In genomic region chr12:44875417-44875953, GRCh38 we compare ENCODE assay signal across 9 cellular contexts. TPM values are rescaled to one million over a fixed set of nuclear protein-coding genes. Genes with fewer than 3 reads are reported as not detected.
DNase-seq lines count a peak whose midpoint lies in the region; ATAC-seq and TF ChIP-seq lines count a peak whose summit lies in the region.
"Had no signal": no experiment of that assay in that cellular context is flagged by ENCODE, and none has a peak within 500 bp of the region (broad histone marks: within the 10 kb centered on the region; RNA-seq: fewer than 3 reads in every experiment).

No MANE protein-coding gene starts in this region.

- no peaks in the 10 kb centered on the region for H3K9me2 ChIP-seq in neural cell (ENCODE audit: insufficient read depth, low read length)

- POLR2A ChIA-PET in activated B cell treated with CpG ODN at 0.5 μM for 24 hours (lab: Charles Lee) = interaction anchor here (1.1 kb wide), 1 partner anchor 27 kb away, joined by 3 read pairs; no protein-coding TSS in a partner anchor

- peaks cover 2% of the 10 kb centered on the region for H3K9me3 ChIP-seq in neural cell (ENCODE audit: low read length)

- H3K79me2 ChIP-seq in neural cell (replicated peaks; ENCODE audit: insufficient read depth, low read length) = peaks cover 27% of the 10 kb centered on the region

- ATAC-seq in HG02852 (IDR thresholded peaks at IDR 0.05; ENCODE audit: unreplicated experiment) (peak; percentile 24), activated B cell treated with CpG ODN at 0.5 μM for 24 hours (ENCODE audit: low read depth) (no peak), HG02763 (IDR thresholded peaks at IDR 0.05; ENCODE audit: unreplicated experiment) (no peak)

- no peaks in the 10 kb centered on the region for H3K36me3 Mint-ChIP-seq in activated B cell treated with CpG ODN at 0.5 μM for 24 hours (ENCODE audit: low read depth)

- peak overlapping the region; percentile 74 for H3K4me2 ChIP-seq in neural cell (ENCODE audit: low read length)

- TF ChIP-seq CTCF in activated B cell treated with CpG ODN at 0.5 μM for 24 hours (IDR thresholded peaks at IDR 0.05) (no peak), epithelial cell of esophagus (IDR thresholded peaks at IDR 0.05; ENCODE audit: insufficient read depth, low read depth, low read length, missing control alignments) (no peak), neural cell (IDR thresholded peaks at IDR 0.05; ENCODE audit: poor library complexity, severe bottlenecking) (no peak)

- peak overlapping the region; percentile 84 for H3K4me3 Mint-ChIP-seq in activated B cell treated with CpG ODN at 0.5 μM for 24 hours

- H3K4me3 ChIP-seq in epithelial cell of esophagus (ENCODE audit: low read length) (peak overlapping the region; percentile 22), neural cell (ENCODE audit: low read length) (peak overlapping the region; percentile 80)

- H3K4me1 Mint-ChIP-seq in activated B cell treated with CpG ODN at 0.5 μM for 24 hours = peaks cover 22% of the 10 kb centered on the region

- H3K27ac ChIP-seq in neural cell (ENCODE audit: low read length) = peak overlapping the region; percentile 30
- H3K27ac ChIP-seq: HL-60 had no signal

- peaks cover 24% of the 10 kb centered on the region for H3K9me3 Mint-ChIP-seq in activated B cell treated with CpG ODN at 0.5 μM for 24 hours

- peaks cover 4% of the 10 kb centered on the region for H3F3A ChIP-seq in neural cell (ENCODE audit: insufficient read depth, low read length, poor library complexity, severe bottlenecking)

- peaks cover 37% of the 10 kb centered on the region for H3K27me3 Mint-ChIP-seq in activated B cell treated with CpG ODN at 0.5 μM for 24 hours

- peak overlapping the region; percentile 52 for H2AFZ ChIP-seq in neural cell (ENCODE audit: low read depth, low read length)

- no peak for TF ChIP-seq RAD21 in neural cell (conservative IDR thresholded peaks at IDR 0.05)

- CTCF ChIA-PET in activated B cell treated with CpG ODN at 0.5 μM for 24 hours (lab: Charles Lee) = interaction anchor here (1.1 kb wide), 1 partner anchor 100 kb away, joined by 3 read pairs; no protein-coding TSS in a partner anchor

- intact Hi-C loops in activated B cell treated with CpG ODN at 0.5 μM for 24 hours (cut with micrococcal nuclease) = loop anchor here (2.0 to 5.0 kb wide), 2 partner anchors 27 to 63 kb away; no protein-coding TSS in a partner anchor

- H3K36me3 ChIP-seq in neural cell (ENCODE audit: insufficient read depth, low read length) = no peaks in the 10 kb centered on the region

- no peaks in the 10 kb centered on the region for H4K20me1 ChIP-seq in neural cell (ENCODE audit: insufficient read depth)

- TF ChIP-seq EP300 in neural cell (conservative IDR thresholded peaks at IDR 0.05; ENCODE audit: poor library complexity, severe bottlenecking) = no peak

- DNase-seq in COLO668 (lab: John Stamatoyannopoulos, UW; ENCODE audit: unreplicated experiment) (peak; percentile 7), activated B cell treated with CpG ODN at 0.5 μM for 24 hours (no peak), epithelial cell of esophagus (ENCODE audit: low read depth) (no peak), COR-L47 (lab: John Stamatoyannopoulos, UW) (no peak), NAMALWA (ENCODE audit: low spot score) (no peak)

- no peak overlapping the region for H3K27ac Mint-ChIP-seq in activated B cell treated with CpG ODN at 0.5 μM for 24 hours

- peaks cover 18% of the 10 kb centered on the region for H3K27me3 ChIP-seq in neural cell (ENCODE audit: insufficient read depth, low read depth, low read length)

- H3K9ac ChIP-seq in neural cell (ENCODE audit: low read length) = peak overlapping the region; percentile 70

TF ChIP-seq in neural cell, 6 proteins besides CTCF, POLR2A, EP300 and RAD21:
- TF ChIP-seq MXI1 (conservative IDR thresholded peaks at IDR 0.05; ENCODE audit: poor library complexity, severe bottlenecking) (peak; percentile 23), TAF1 (IDR thresholded peaks at IDR 0.05; ENCODE audit: low read depth) (no peak)

RNA-seq across cellular contexts. Expression of gene NELL2, which starts 0.6 kb away (rescaled TPM):
- 0.10 TPM in 1 of 2 replicates, not detected in the other for total RNA-seq in activated B cell treated with CpG ODN at 0.5 μM for 24 hours
- 41.8 and 46.8 TPM in 2 replicates for polyA plus RNA-seq in neural cell
- 77.6 and 98.8 TPM in 2 replicates for polyA minus RNA-seq in neural cell
